Comparison of ENCODE assay signal across 8 cellular contexts in genomic region chr17:77475012-77475976, GRCh38.
DNase-seq lines count a peak whose midpoint lies in the region; ATAC-seq and TF ChIP-seq lines count a peak whose summit lies in the region.

No MANE protein-coding gene starts in this region.

- H3K4me2 ChIP-seq in HCT116 (ENCODE audit: low read length), result 0 out of 2 replicates have a peak overlapping the region, but pooled peaks have one; percentile 5

- no peak for DNase-seq in HCT116 (ENCODE audit: low read depth, low spot score)
- peak in 3 of 4 experiments; percentile 22 to 64 (median 36) for DNase-seq in activated CD4-positive, CD25-positive, alpha-beta regulatory T cell (lab: John Stamatoyannopoulos, UW)
- peak; percentile 66 for DNase-seq in central memory CD4-positive, alpha-beta T cell
- DNase-seq in progenitor cell of endocrine pancreas (ENCODE audit: low spot score, unreplicated experiment), result no peak
- DNase-seq in NCI-H82 (lab: John Stamatoyannopoulos, UW), result no peak
- DNase-seq in SK-N-DZ (ENCODE audit: low spot score), result no peak
- no peak for DNase-seq in substantia nigra (lab: John Stamatoyannopoulos, UW)
- DNase-seq in amniotic stem cell (lab: John Stamatoyannopoulos, UW), result no peak

- RAD21 ChIA-PET in HCT116 (lab: Charles Lee; ENCODE audit: low non-redundant PET in 1 of 2, low total read pairs in 2 of 2, uncharacterized antibody in 2 of 2, unreplicated experiment in 2 of 2), result no interaction called here

- H3K36me3 ChIP-seq in HCT116 (ENCODE audit: control insufficient read depth in 1 of 2, insufficient read depth in 2 of 2, low read length in 2 of 2), result no peaks in the 10 kb centered on the region

- no peaks in the 10 kb centered on the region for H3K27me3 Mint-ChIP-seq in progenitor cell of endocrine pancreas

- TF ChIP-seq CTCF in HCT116 (IDR thresholded peaks at IDR 0.05 in 2 of 3, conservative IDR thresholded peaks at IDR 0.05 in 1 of 3; ENCODE audit: borderline replicate concordance in 1 of 3, insufficient read depth in 1 of 3, low read depth in 2 of 3, low read length in 2 of 3) (no peak), progenitor cell of endocrine pancreas (IDR thresholded peaks at IDR 0.05; ENCODE audit: unreplicated experiment) (no peak)

- H3K27ac ChIP-seq in HCT116 (ENCODE audit: low read depth, low read length), result 0 out of 2 replicates have a peak overlapping the region, but pooled peaks have one; percentile 6
- no peak overlapping the region for H3K27ac ChIP-seq in substantia nigra (ENCODE audit: low read depth, low read length, poor library complexity, severe bottlenecking)

- TF ChIP-seq RAD21 in HCT116 (IDR thresholded peaks at IDR 0.05; ENCODE audit: low read depth), result no peak

- H3K4me3 Mint-ChIP-seq in progenitor cell of endocrine pancreas (ENCODE audit: low read depth), result no peak overlapping the region

- peaks cover 97% of the 10 kb centered on the region for H3K79me2 ChIP-seq in HCT116 (ENCODE audit: insufficient read depth, low read length)

- no peaks in the 10 kb centered on the region for H3K9me3 Mint-ChIP-seq in progenitor cell of endocrine pancreas (ENCODE audit: low read depth)

- BruUV-seq in HCT116 (replicated peaks; lab: Mats Ljungman, UMichigan), result no TSS peak

- H3K4me1 ChIP-seq in HCT116 (ENCODE audit: control insufficient read depth in 1 of 2, insufficient read depth in 2 of 2, low read length in 2 of 2), result peaks cover 51 to 83% of the 10 kb centered on the region in 2 experiments

- intact Hi-C loops in HCT116 (cut with micrococcal nuclease), result loop anchor here (5.0 kb wide), 1 partner anchor 388 kb away; no protein-coding TSS in a partner anchor

- no peak overlapping the region for H3K4me3 ChIP-seq in HCT116 (replicated peaks in 1 of 2; ENCODE audit: low read depth in 1 of 2, low read length in 2 of 2)

- no peaks in the 10 kb centered on the region; the same call in 1 of the 2 replicates for H4K20me1 ChIP-seq in HCT116 (ENCODE audit: insufficient read depth)

- ATAC-seq in HCT116, result no peak

- CTCF ChIA-PET in HCT116 (lab: Charles Lee), result interaction anchor here (0.9 to 1.9 kb wide), 3 partner anchors 8 to 45 kb away, joined by 3 to 8 read pairs (median 5); no protein-coding TSS in a partner anchor

- no peaks in the 10 kb centered on the region for H3K27me3 ChIP-seq in HCT116 (ENCODE audit: insufficient read depth, low read length)

- no peaks in the 10 kb centered on the region for H3K9me2 ChIP-seq in HCT116 (ENCODE audit: insufficient read depth)

- H3K9ac ChIP-seq in HCT116 (ENCODE audit: low read length), result no peak overlapping the region

- POLR2A ChIA-PET in HCT116 (lab: Charles Lee), result no interaction called here

- H3K36me3 Mint-ChIP-seq in progenitor cell of endocrine pancreas (ENCODE audit: insufficient read depth), result peaks cover 3% of the 10 kb centered on the region

- H2AFZ ChIP-seq in HCT116 (ENCODE audit: low read depth, low read length, poor library complexity, severe bottlenecking), result no peak overlapping the region

- peaks cover 63% of the 10 kb centered on the region for H3K4me1 Mint-ChIP-seq in progenitor cell of endocrine pancreas (ENCODE audit: low read depth)

- H3K9me3 ChIP-seq in HCT116 (ENCODE audit: control insufficient read depth in 1 of 2, insufficient read depth in 1 of 2, low read depth in 1 of 2, low read length in 2 of 2), result no peaks in the 10 kb centered on the region

- TF ChIP-seq POLR2A in HCT116 (IDR thresholded peaks at IDR 0.05; ENCODE audit: borderline replicate concordance, extremely low read depth, insufficient read depth, insufficient read length), result no peak

- peak overlapping the region; percentile 62 for H3K27ac Mint-ChIP-seq in progenitor cell of endocrine pancreas

TF ChIP-seq in HCT116, 20 proteins besides CTCF, POLR2A, EP300 and RAD21:
- TF ChIP-seq REST (IDR thresholded peaks at IDR 0.05; ENCODE audit: low read depth) (no peak), CBX3 (IDR thresholded peaks at IDR 0.05; ENCODE audit: low read depth) (no peak), YY1 (IDR thresholded peaks at IDR 0.05; ENCODE audit: extremely low read depth, insufficient replicate concordance, low read depth, low read length) (no peak), CEBPB (IDR thresholded peaks at IDR 0.05; ENCODE audit: low read depth) (no peak), EZH2phosphoT487 (IDR thresholded peaks at IDR 0.05; ENCODE audit: borderline replicate concordance) (no peak), ELF1 (IDR thresholded peaks at IDR 0.05; ENCODE audit: borderline replicate concordance, low read depth) (no peak), EZH2 (IDR thresholded peaks at IDR 0.05) (no peak), SRF (IDR thresholded peaks at IDR 0.05; ENCODE audit: low read depth) (no peak), SP1 (IDR thresholded peaks at IDR 0.05; ENCODE audit: low read depth) (no peak), MAX (IDR thresholded peaks at IDR 0.05) (no peak), ZBTB33 (IDR thresholded peaks at IDR 0.05; ENCODE audit: extremely low read depth, insufficient replicate concordance, low read length) (no peak), ZNF274 (IDR thresholded peaks at IDR 0.05; ENCODE audit: low read depth, low read length) (no peak), ATF3 (IDR thresholded peaks at IDR 0.05) (no peak)

Comparison
In these comparisons a context has a peak if more than half of its experiments do, and no peak if none do; other contexts are left out.
1. DNase-seq: peak in activated CD4-positive, CD25-positive, alpha-beta regulatory T cell (3 of 4) and central memory CD4-positive, alpha-beta T cell (single experiment); none in HCT116 (single experiment), progenitor cell of endocrine pancreas (single experiment), NCI-H82 (single experiment), SK-N-DZ (single experiment), substantia nigra (0 of 49) and amniotic stem cell (single experiment).